20 cellular contexts compared by ENCODE assay signal in genomic region chr4:93842512-93843252, GRCh38. TPM values are rescaled to one million over a fixed set of nuclear protein-coding genes. Genes with fewer than 3 reads are reported as not detected.
DNase-seq lines count a peak whose midpoint lies in the region; ATAC-seq and TF ChIP-seq lines count a peak whose summit lies in the region.
"Had no signal": no experiment of that assay in that cellular context is flagged by ENCODE, and none has a peak within 500 bp of the region (broad histone marks: within the 10 kb centered on the region; RNA-seq: fewer than 3 reads in every experiment).

No MANE protein-coding gene starts in this region.

- H3K9me3 ChIP-seq in hepatocyte (ENCODE audit: low read depth), result no peaks in the 10 kb centered on the region
- no peaks in the 10 kb centered on the region for H3K9me3 ChIP-seq in MM.1S (replicated peaks; ENCODE audit: insufficient read depth, low read length)

- no peak overlapping the region for H3K4me3 ChIP-seq in hepatocyte
- no peak overlapping the region for H3K4me3 ChIP-seq in MM.1S (ENCODE audit: low read length)

- peaks cover 10% of the 10 kb centered on the region for H3K27me3 ChIP-seq in hepatocyte
- H3K27me3 ChIP-seq in MM.1S (replicated peaks; ENCODE audit: insufficient read depth, low read length), result no peaks in the 10 kb centered on the region

- H3K9me2 ChIP-seq in hepatocyte (replicated peaks; ENCODE audit: insufficient read depth) (no peaks in the 10 kb centered on the region), MM.1S (replicated peaks; ENCODE audit: insufficient read depth, low read length) (no peaks in the 10 kb centered on the region)

- peaks cover 3% of the 10 kb centered on the region for H3K4me1 ChIP-seq in hepatocyte (ENCODE audit: insufficient read depth)
- H3K4me1 ChIP-seq in MM.1S (ENCODE audit: low read length), result no peaks in the 10 kb centered on the region

- H2AFZ ChIP-seq in hepatocyte, result no peak overlapping the region
- H2AFZ ChIP-seq in MM.1S (ENCODE audit: low read length), result no peak overlapping the region

- no peaks in the 10 kb centered on the region for H4K20me1 ChIP-seq in hepatocyte (ENCODE audit: insufficient read depth, poor library complexity, severe bottlenecking)
- H4K20me1 ChIP-seq in MM.1S (ENCODE audit: insufficient read depth, low read length), result no peaks in the 10 kb centered on the region

- H3K36me3 ChIP-seq in hepatocyte (replicated peaks; ENCODE audit: insufficient read depth, low read depth) (no peaks in the 10 kb centered on the region), MM.1S (replicated peaks; ENCODE audit: insufficient read depth, low read length) (no peaks in the 10 kb centered on the region)
- H3K36me3 ChIP-seq: WERI-Rb-1 had no signal

- TF ChIP-seq CTCF in hepatocyte (IDR thresholded peaks at IDR 0.05; ENCODE audit: poor library complexity), result no peak
- TF ChIP-seq CTCF in MM.1S (IDR thresholded peaks at IDR 0.05; ENCODE audit: low read length), result no peak

- no peaks in the 10 kb centered on the region for H3F3A ChIP-seq in MM.1S (ENCODE audit: insufficient read depth, low read length)

- H3K79me2 ChIP-seq in hepatocyte (no peaks in the 10 kb centered on the region), MM.1S (ENCODE audit: low read length) (no peaks in the 10 kb centered on the region)

- H3K27ac ChIP-seq in hepatocyte (peak overlapping the region; percentile 85), MM.1S (ENCODE audit: low read length) (no peak overlapping the region)
- H3K27ac ChIP-seq: WERI-Rb-1 had no signal

- no peak overlapping the region for H3K9ac ChIP-seq in MM.1S (ENCODE audit: low read length)

- H3K4me2 ChIP-seq in hepatocyte, result peak overlapping the region; percentile 65
- H3K4me2 ChIP-seq in MM.1S (ENCODE audit: low read depth, low read length), result no peak overlapping the region

- WGBS in hepatocyte (ENCODE audit: low lambda C conversion rate, missing lambda C conversion rate), result 42% methylated on average over 2 of the region's 2 CpGs

- ATAC-seq in GM18517 (IDR thresholded peaks at IDR 0.05; ENCODE audit: unreplicated experiment) (peak; percentile 83), GM21529 (IDR thresholded peaks at IDR 0.05; ENCODE audit: unreplicated experiment) (peak; percentile 64), HG03354 (IDR thresholded peaks at IDR 0.05; ENCODE audit: poor library complexity, severe bottlenecking, unreplicated experiment) (peak; percentile 83)
- ATAC-seq: activated CD8-positive, alpha-beta memory T cell treated with anti-CD3 and anti-CD28 coated beads, Interleukin-2, amount 10 ng/mL, durations not matched to agents 7 days and 5 days had no signal

- DNase-seq in hepatocyte (ENCODE audit: low spot score) (peak; percentile 40), NCI-H1436 treated with DMSO at 0.1 percent for 48 hours (lab: John Stamatoyannopoulos, UW) (no peak), MM.1S (no peak), SHP77 treated with DMSO at 0.1 percent for 48 hours (lab: John Stamatoyannopoulos, UW) (no peak)
- DNase-seq in activated effector memory CD4-positive, alpha-beta T cell treated with Interleukin-2 at 50 U/mL for 16 hours, result no peak
- DNase-seq: activated CD8-positive, alpha-beta memory T cell treated with anti-CD3 and anti-CD28 coated beads, Interleukin-2, amount 10 ng/mL, durations not matched to agents 7 days and 5 days; activated naive CD4-positive, alpha-beta T cell treated with anti-CD3 and anti-CD28 coated beads, Interleukin-2, amount 10 ng/mL, durations not matched to agents 7 days and 5 days; DMS 273 treated with DMSO at 0.1 percent for 48 hours; Karpas-422; naive B cell; NCI-H2107; stimulated activated CD4-positive, alpha-beta T cell treated with anti-CD3 and anti-CD28 coated beads, Interleukin-2, amount 100 ng/mL, for 48 hours; stimulated activated naive CD4-positive, alpha-beta T cell; WERI-Rb-1 had no signal

RNA-seq across cellular contexts. Expression of gene ATOH1, which starts 14.1 kb away (rescaled TPM):
- total RNA-seq in hepatocyte, result 0.37 and 0.80 TPM in 2 replicates
- polyA plus RNA-seq in hepatocyte, result 0.06 and 0.86 TPM in 2 replicates
- total RNA-seq: activated CD8-positive, alpha-beta memory T cell treated with anti-CD3 and anti-CD28 coated beads, Interleukin-2, amount 10 ng/mL, durations not matched to agents 7 days and 5 days; bronchial epithelial cell; SK-MEL-5 had no signal
- polyA plus RNA-seq: keratinocyte had no signal
